9 cellular contexts compared by ENCODE assay signal in genomic region chr2:8202139-8202538, GRCh38.
DNase-seq lines count a peak whose midpoint lies in the region; ATAC-seq and TF ChIP-seq lines count a peak whose summit lies in the region.
"Had no signal": no experiment of that assay in that cellular context is flagged by ENCODE, and none has a peak within 500 bp of the region (broad histone marks: within the 10 kb centered on the region; RNA-seq: fewer than 3 reads in every experiment).

No MANE protein-coding gene starts in this region.

- BruUV-seq in MCF 10A (replicated peaks; lab: Mats Ljungman, UMichigan) = no TSS peak

- TF ChIP-seq POLR2A in breast epithelium (IDR thresholded peaks at IDR 0.05) = no peak

- H3K27ac Mint-ChIP-seq in MCF 10A (ENCODE audit: low read depth, unreplicated experiment) (no peak overlapping the region), T-helper 17 cell (no peak overlapping the region)

- H3K4me1 ChIP-seq in breast epithelium = no peaks in the 10 kb centered on the region
- H3K4me1 ChIP-seq in left ventricle myocardium inferior = no peaks in the 10 kb centered on the region

- ATAC-seq in HG02981 (IDR thresholded peaks at IDR 0.05; ENCODE audit: unreplicated experiment) (peak; percentile 92), T-helper 17 cell (no peak)

- H3K4me3 ChIP-seq in breast epithelium = no peak overlapping the region
- H3K4me3 ChIP-seq in left ventricle myocardium inferior = no peak overlapping the region

- H3K4me1 Mint-ChIP-seq in MCF 10A (ENCODE audit: insufficient read depth, unreplicated experiment) = no peaks in the 10 kb centered on the region
- H3K4me1 Mint-ChIP-seq in T-helper 17 cell = no peaks in the 10 kb centered on the region

- H3K9me3 ChIP-seq in breast epithelium (peaks cover 0 to under 1% of the 10 kb centered on the region in 2 donors), left ventricle myocardium inferior (replicated peaks) (peaks cover 7% of the 10 kb centered on the region), T-helper 17 cell (ENCODE audit: control insufficient read depth, low read length, poor library complexity, severe bottlenecking) (no peaks in the 10 kb centered on the region)

- peaks cover 27% of the 10 kb centered on the region for H3K9me3 Mint-ChIP-seq in MCF 10A (ENCODE audit: unreplicated experiment)

- H3K27ac ChIP-seq in breast epithelium (no peak overlapping the region), left ventricle myocardium inferior (replicated peaks) (no peak overlapping the region)
- H3K27ac ChIP-seq: C4-2B had no signal

- no peak overlapping the region for H3K4me3 Mint-ChIP-seq in MCF 10A (ENCODE audit: unreplicated experiment)
- H3K4me3 Mint-ChIP-seq in T-helper 17 cell = no peak overlapping the region

- no peaks in the 10 kb centered on the region for H3K27me3 Mint-ChIP-seq in MCF 10A (ENCODE audit: insufficient read depth, unreplicated experiment)
- H3K27me3 Mint-ChIP-seq in T-helper 17 cell = no peaks in the 10 kb centered on the region

- TF ChIP-seq CTCF in MCF 10A (IDR thresholded peaks at IDR 0.05; ENCODE audit: unreplicated experiment) (no peak), breast epithelium (IDR thresholded peaks at IDR 0.05) (no peak), left ventricle myocardium inferior (IDR thresholded peaks at IDR 0.05; ENCODE audit: borderline replicate concordance) (no peak)

- no peaks in the 10 kb centered on the region for H3K27me3 ChIP-seq in breast epithelium
- no peaks in the 10 kb centered on the region for H3K27me3 ChIP-seq in left ventricle myocardium inferior (ENCODE audit: low read depth)

- intact Hi-C loops in MCF 10A (cut with micrococcal nuclease) (no loop called here), breast epithelium (cut with DNase I; ENCODE audit: low total_unique reads) (no loop called here), left ventricle myocardium inferior (cut with micrococcal nuclease) (no loop called here)

- POLR2A ChIA-PET in MCF 10A (lab: Yijun Ruan, JAX) = no interaction called here

- H3K36me3 ChIP-seq in breast epithelium (no peaks in the 10 kb centered on the region), left ventricle myocardium inferior (no peaks in the 10 kb centered on the region)

- DNase-seq in MCF 10A (ENCODE audit: unreplicated experiment) (peak; percentile 13), breast epithelium (ENCODE audit: low spot score in 2 of 2) (no peak), NCI-H2196 (lab: John Stamatoyannopoulos, UW; ENCODE audit: unreplicated experiment) (peak; percentile 54), left ventricle myocardium inferior (no peak), NCI-H187 (lab: John Stamatoyannopoulos, UW) (no peak), T-helper 17 cell (no peak)
- no peak for DNase-seq in NK-92 treated with Interleukin-12 subunit alpha and Interleukin-12 subunit beta, amount 100 ng/mL, for 24 hours (lab: John Stamatoyannopoulos, UW)

- H3K36me3 Mint-ChIP-seq in MCF 10A (ENCODE audit: insufficient read depth, unreplicated experiment) (no peaks in the 10 kb centered on the region), T-helper 17 cell (ENCODE audit: low read depth) (peaks cover 5% of the 10 kb centered on the region)

- CTCF ChIA-PET in MCF 10A (lab: Yijun Ruan, JAX) = no interaction called here

Comparison
In these comparisons a context has a peak if more than half of its experiments do, and no peak if none do; other contexts are left out.
1. DNase-seq: peak in MCF 10A (single experiment) and NCI-H2196 (single experiment); none in breast epithelium (0 of 2), left ventricle myocardium inferior (single experiment), NCI-H187 (0 of 2), NK-92 treated with Interleukin-12 subunit alpha and Interleukin-12 subunit beta, amount 100 ng/mL, for 24 hours (single experiment) and T-helper 17 cell (0 of 3).